Comparison of ENCODE assay signal across 8 cellular contexts in the genomic region with DNA sequence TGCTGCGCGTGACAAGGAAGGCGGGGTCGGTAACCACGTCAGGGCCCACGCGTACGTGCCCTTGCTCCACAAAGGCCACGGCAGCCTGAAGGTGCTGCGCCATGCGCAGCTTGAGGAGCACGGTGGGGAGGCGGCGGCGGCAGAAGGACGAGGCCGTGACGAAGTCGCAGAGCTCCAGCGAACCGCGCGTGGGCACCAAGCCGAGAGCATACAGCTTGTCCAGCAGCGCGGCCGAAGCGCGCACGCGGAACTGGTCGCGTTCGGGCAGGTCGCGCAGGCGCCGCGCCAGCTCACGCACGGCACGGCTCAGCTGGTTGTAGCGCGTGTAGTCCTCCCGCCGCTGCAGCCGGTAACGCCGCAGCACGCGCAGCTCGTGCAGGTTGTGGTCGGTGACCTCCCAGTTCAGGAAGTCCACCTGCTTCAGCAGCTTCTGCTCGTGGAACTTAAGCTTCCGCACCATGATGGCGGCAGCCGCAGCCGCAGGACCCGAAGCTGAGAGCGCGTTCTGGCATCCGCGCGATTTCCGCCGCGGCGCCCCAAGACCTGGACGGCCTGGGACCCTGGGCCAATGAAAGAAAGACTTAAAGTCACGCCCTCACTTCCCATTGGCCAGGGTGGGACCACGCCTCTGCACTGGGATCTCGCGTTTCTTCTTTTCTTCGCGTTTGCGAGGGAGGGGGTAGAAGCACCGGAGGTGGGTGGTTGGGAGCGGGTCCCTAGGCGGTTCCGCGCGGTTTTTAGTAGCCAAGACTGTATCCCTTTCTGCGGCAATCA. TPM values are rescaled to one million over a fixed set of nuclear protein-coding genes. Genes with fewer than 3 reads are reported as not detected.
DNase-seq lines count a peak whose midpoint lies in the region; ATAC-seq and TF ChIP-seq lines count a peak whose summit lies in the region.

Gene IMP3, minus strand, starts transcription at position 516 of the 774 bp plus-strand sequence. Its CDS starts 56 bp downstream, at position 460.

- no peaks in the 10 kb centered on the region for H3K9me3 ChIP-seq in spleen

- H3K27me3 ChIP-seq in spleen (replicated peaks in 1 of 7), result no peaks in the 10 kb centered on the region

- H3K9me3 Mint-ChIP-seq in activated B cell treated with CpG ODN at 0.5 μM for 24 hours (no peaks in the 10 kb centered on the region), immature natural killer cell (peaks cover 0 to under 1% (median 0%) of the 10 kb centered on the region in 6 donors)

- ATAC-seq in HG03196 (IDR thresholded peaks at IDR 0.05; ENCODE audit: unreplicated experiment) (peak; percentile 89), activated B cell treated with CpG ODN at 0.5 μM for 24 hours (ENCODE audit: low read depth) (peak; percentile 94)

- H3K27ac ChIP-seq in caudate nucleus (ENCODE audit: low read depth, low read length) (peak within 1 kb of the TSS; percentile 93), spleen (peak within 1 kb of the TSS; percentile 85 to 98 (median 94))

- in situ Hi-C loops in GM18951 (cut with MboI; ENCODE audit: low sequenced_read_pairs, unreplicated experiment), result no loop called here

- intact Hi-C loops in activated B cell treated with CpG ODN at 0.5 μM for 24 hours (cut with micrococcal nuclease) (loop anchor here (1.0 to 10.0 kb wide), 10 partner anchors 15 to 1095 kb away; partner anchors contain the start of genes ARID3B, FBXO22, MAN2C1 and NEIL1), spleen (cut with DNase I; ENCODE audit: low total_unique reads) (no loop called here)

- H3K36me3 Mint-ChIP-seq in activated B cell treated with CpG ODN at 0.5 μM for 24 hours (ENCODE audit: low read depth), result peaks cover 25% of the 10 kb centered on the region
- H3K36me3 Mint-ChIP-seq in immature natural killer cell, result peaks cover 0 to 3% (median 0%) of the 10 kb centered on the region in 3 donors

- peak within 1 kb of the TSS; percentile 76 to 100 (median 92) for H3K4me3 ChIP-seq in spleen

- H3K36me3 ChIP-seq in spleen, result peaks cover 0 to 13% (median 0%) of the 10 kb centered on the region in 6 donors

- CTCF ChIA-PET in activated B cell treated with CpG ODN at 0.5 μM for 24 hours (lab: Charles Lee), result interaction anchor here (1.0 to 3.9 kb wide), 5 partner anchors 14 to 272 kb away, joined by 3 to 29 read pairs (median 6); partner anchors contain the start of genes MAN2C1, PTPN9 and SNUPN

- H3K4me1 ChIP-seq in spleen, result peaks cover 21 to 58% (median 46%) of the 10 kb centered on the region in 6 donors

- peak; percentile 98 for DNase-seq in AG08395 (ENCODE audit: low spot score)
- peak; percentile 96 for DNase-seq in NCI-H345 (lab: John Stamatoyannopoulos, UW)
- peak; percentile 83 for DNase-seq in activated B cell treated with CpG ODN at 0.5 μM for 24 hours
- DNase-seq in caudate nucleus (lab: John Stamatoyannopoulos, UW), result peak; percentile 56 to 98 (median 94)
- peak; percentile 93 to 94 (median 93) for DNase-seq in immature natural killer cell
- DNase-seq in spleen, result peak; percentile 97

- TF ChIP-seq POLR2A in GM18951 (IDR thresholded peaks at IDR 0.05; ENCODE audit: extremely low read depth, insufficient read depth, insufficient read length) (peak; percentile 98), spleen (IDR thresholded peaks at IDR 0.05) (peak in 2 of 3 donors; percentile 80 to 97)

- H3K27ac Mint-ChIP-seq in activated B cell treated with CpG ODN at 0.5 μM for 24 hours (peak within 1 kb of the TSS; percentile 92), immature natural killer cell (peak within 1 kb of the TSS; percentile 79 to 96 (median 95))

- H3K4me3 Mint-ChIP-seq in activated B cell treated with CpG ODN at 0.5 μM for 24 hours (peak within 1 kb of the TSS; percentile 91), immature natural killer cell (peak within 1 kb of the TSS; percentile 92 to 94 (median 93))

- no peak for TF ChIP-seq CTCF in activated B cell treated with CpG ODN at 0.5 μM for 24 hours (IDR thresholded peaks at IDR 0.05)
- TF ChIP-seq CTCF in spleen (IDR thresholded peaks at IDR 0.05 in 8 of 11, conservative IDR thresholded peaks at IDR 0.05 in 3 of 11), result peak in 4 of 11 experiments; percentile 27 to 42 (median 37)

- 0 to 2% (median 0%) methylated on average over 33 to 83 of the region's 83 CpGs for WGBS in spleen, 5 donors

- H3K4me1 Mint-ChIP-seq in activated B cell treated with CpG ODN at 0.5 μM for 24 hours (peaks cover 38% of the 10 kb centered on the region), immature natural killer cell (peaks cover 38 to 39% of the 10 kb centered on the region in 2 donors)

- H3K27me3 Mint-ChIP-seq in activated B cell treated with CpG ODN at 0.5 μM for 24 hours (no peaks in the 10 kb centered on the region), immature natural killer cell (ENCODE audit: low read depth in 3 of 3) (peaks cover 0 to 7% (median 2%) of the 10 kb centered on the region in 3 donors)

- POLR2A ChIA-PET in activated B cell treated with CpG ODN at 0.5 μM for 24 hours (lab: Charles Lee), result interaction anchor here (0.6 to 6.7 kb wide), 23 partner anchors 8 to 1633 kb away, joined by 3 to 164 read pairs (median 6); partner anchors contain the start of genes COMMD4, COX5A, MAN2C1 and NEIL1

RNA-seq across cellular contexts. Expression of gene IMP3, which starts in this region (rescaled TPM):
- 65.6 and 72.6 TPM in 2 replicates for total RNA-seq in activated B cell treated with CpG ODN at 0.5 μM for 24 hours
- polyA plus RNA-seq in immature natural killer cell, result 100 to 1,000 TPM; 193 to 238 (median 221) TPM
- 100 to 1,000 TPM in 3 of 7 donors, 10 to 100 TPM in 4; 51.3 to 177 (median 67.6) TPM for total RNA-seq in spleen
- polyA plus RNA-seq in spleen, result 100 to 1,000 TPM; 100 to 128 (median 107) TPM

Comparison
In these comparisons a context has a peak if more than half of its experiments do, and no peak if none do; other contexts are left out.
1. Peak in every context shown above with its lines: DNase-seq, ATAC-seq, H3K4me3 ChIP-seq and H3K27ac ChIP-seq.